In genomic region chr12:112149596-112149995, GRCh38 we compare ENCODE assay signal across 16 cellular contexts. TPM values are rescaled to one million over a fixed set of nuclear protein-coding genes. Genes with fewer than 3 reads are reported as not detected.
DNase-seq lines count a peak whose midpoint lies in the region; ATAC-seq and TF ChIP-seq lines count a peak whose summit lies in the region.
"Had no signal": no experiment of that assay in that cellular context is flagged by ENCODE, and none has a peak within 500 bp of the region (broad histone marks: within the 10 kb centered on the region; RNA-seq: fewer than 3 reads in every experiment).

No MANE protein-coding gene starts in this region.

- H3K27me3 Mint-ChIP-seq in neural crest cell (ENCODE audit: low read depth) = no peaks in the 10 kb centered on the region

- TF ChIP-seq POLR2A in esophagus squamous epithelium (IDR thresholded peaks at IDR 0.05) = no peak

- no peaks in the 10 kb centered on the region for H3K9me3 Mint-ChIP-seq in neural crest cell

- no peaks in the 10 kb centered on the region for H3K9me3 ChIP-seq in esophagus squamous epithelium
- H3K9me3 ChIP-seq: BLaER1, transverse colon had no signal

- peaks cover 41% of the 10 kb centered on the region for H3K36me3 Mint-ChIP-seq in neural crest cell (ENCODE audit: low read depth)

- peak overlapping the region; percentile 75 for H3K27ac Mint-ChIP-seq in neural crest cell (ENCODE audit: unreplicated experiment)

- intact Hi-C loops in esophagus squamous epithelium (cut with DNase I) = no loop called here

- H3K36me3 ChIP-seq in esophagus squamous epithelium = peaks cover 38 to 99% (median 58%) of the 10 kb centered on the region in 3 donors

- no peaks in the 10 kb centered on the region for H3K27me3 ChIP-seq in esophagus squamous epithelium
- H3K27me3 ChIP-seq: BLaER1, transverse colon had no signal

- no peak overlapping the region for H3K4me3 ChIP-seq in esophagus squamous epithelium
- H3K4me3 ChIP-seq: BLaER1, transverse colon had no signal

- no peak overlapping the region for H3K4me3 Mint-ChIP-seq in neural crest cell

- WGBS in esophagus squamous epithelium, 2 donors = 58 to 70% methylated on average over 3 to 5 of the region's 5 CpGs

- H3K27ac ChIP-seq in esophagus squamous epithelium (peak overlapping the region in 3 of 4 donors; percentile 18 to 62 (median 56)), substantia nigra (ENCODE audit: low read depth, low read length, poor library complexity, severe bottlenecking) (no peak overlapping the region)
- H3K27ac ChIP-seq: BLaER1, KMS-11, transverse colon had no signal

- DNase-seq in D341Med (ENCODE audit: low spot score) (peak; percentile 36), esophagus squamous epithelium (lab: John Stamatoyannopoulos, UW) (no peak), neural crest cell (ENCODE audit: low read depth, low spot score) (no peak), substantia nigra (lab: John Stamatoyannopoulos, UW) (no peak), NCI-H2107 (lab: John Stamatoyannopoulos, UW) (no peak), NCI-H146 treated with DMSO at 0.1 percent for 48 hours (lab: John Stamatoyannopoulos, UW; ENCODE audit: unreplicated experiment) (no peak)
- DNase-seq: activated CD4-positive, alpha-beta T cell treated with anti-CD3 and anti-CD28 coated beads, Interleukin-2, amount 50 U/mL, for 1 hour; activated gamma-delta T cell; foreskin fibroblast; NCI-H1694 treated with DMSO at 0.1 percent for 48 hours; NCI-H526 treated with DMSO at 0.1 percent for 48 hours; transverse colon had no signal

- peaks cover 0 to 25% (median 0%) of the 10 kb centered on the region in 3 donors for H3K4me1 ChIP-seq in esophagus squamous epithelium
- H3K4me1 ChIP-seq: transverse colon had no signal

- no peaks in the 10 kb centered on the region for H3K4me1 Mint-ChIP-seq in neural crest cell

- TF ChIP-seq CTCF in esophagus squamous epithelium (IDR thresholded peaks at IDR 0.05) = no peak
- TF ChIP-seq CTCF in neural crest cell (conservative IDR thresholded peaks at IDR 0.05) = no peak

- ATAC-seq in HG02610 (IDR thresholded peaks at IDR 0.05; ENCODE audit: unreplicated experiment) (peak; percentile 59), HG03045 (IDR thresholded peaks at IDR 0.05; ENCODE audit: unreplicated experiment) (no peak)

RNA-seq across cellular contexts. Expression of gene TRAFD1, which starts 24.2 kb away (rescaled TPM):
- total RNA-seq in esophagus squamous epithelium (10 to 100 TPM; 37.0 to 56.9 (median 44.4) TPM), neural crest cell (41.5 and 44.2 TPM in 2 replicates)

RNA-seq across cellular contexts. Expression of gene NAA25, which starts 41.0 kb away (rescaled TPM):
- total RNA-seq in esophagus squamous epithelium = 10 to 100 TPM; 12.6 to 36.6 (median 26.4) TPM
- total RNA-seq in neural crest cell = 35.9 and 36.8 TPM in 2 replicates
